ENCODE assay signal across 19 cellular contexts in the genomic region with DNA sequence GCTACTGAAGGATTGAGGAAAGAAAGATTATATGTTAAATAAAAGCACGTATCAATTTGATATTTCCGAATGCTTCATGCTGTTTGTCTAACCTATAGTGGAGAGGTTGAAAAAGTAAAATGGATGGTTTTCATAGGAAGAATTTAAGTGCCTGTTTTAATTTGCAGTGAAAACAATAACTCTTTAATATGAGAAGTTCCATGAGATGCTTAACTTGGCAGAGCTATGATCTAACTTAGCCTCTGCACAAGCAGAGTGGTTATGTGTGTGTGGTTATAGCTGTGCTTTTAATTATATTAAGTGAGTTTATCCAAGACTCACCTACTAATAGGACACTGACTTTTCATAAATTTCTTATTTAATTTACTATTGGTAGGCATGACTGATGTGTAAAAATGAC. TPM values are rescaled to one million over a fixed set of nuclear protein-coding genes. Genes with fewer than 3 reads are reported as not detected.
A peak's percentile ranks its signal among the peaks of the same experiment; 100 is the strongest.
DNase-seq lines count a peak whose midpoint lies in the region; ATAC-seq and TF ChIP-seq lines count a peak whose summit lies in the region.
"Had no signal": no experiment of that assay in that cellular context is flagged by ENCODE, and none has a peak within 500 bp of the region (broad histone marks: within the 10 kb centered on the region; RNA-seq: fewer than 3 reads in every experiment).

No MANE protein-coding gene starts in this region.

- H3F3A ChIP-seq in GM23248 (ENCODE audit: insufficient read depth), result peaks cover 30% of the 10 kb centered on the region

- no peak for TF ChIP-seq CTCF in Panc1 (IDR thresholded peaks at IDR 0.05)
- no peak for TF ChIP-seq CTCF in dorsolateral prefrontal cortex (IDR thresholded peaks at IDR 0.05 in 54 of 56, conservative IDR thresholded peaks at IDR 0.05 in 2 of 56; ENCODE audit: low read depth in 1 of 56, partially characterized antibody in 56 of 56)
- TF ChIP-seq CTCF in lower leg skin (IDR thresholded peaks at IDR 0.05), result no peak

- no peaks in the 10 kb centered on the region for H4K20me1 ChIP-seq in GM23248 (ENCODE audit: insufficient read depth)

- H3K27me3 ChIP-seq in GM23248 (replicated peaks; ENCODE audit: insufficient read depth), result no peaks in the 10 kb centered on the region
- no peaks in the 10 kb centered on the region for H3K27me3 ChIP-seq in Panc1 (ENCODE audit: control insufficient read depth, insufficient read depth, low read length)
- no peaks in the 10 kb centered on the region for H3K27me3 ChIP-seq in dorsolateral prefrontal cortex
- no peaks in the 10 kb centered on the region for H3K27me3 ChIP-seq in skeletal muscle satellite cell (ENCODE audit: control insufficient read depth, insufficient read depth, low read length)

- no peak overlapping the region for H3K4me2 ChIP-seq in GM23248 (ENCODE audit: unreplicated experiment)
- H3K4me2 ChIP-seq in skeletal muscle satellite cell (ENCODE audit: low read length), result peak overlapping the region; percentile 2

- H3K4me3 ChIP-seq in GM23248, result no peak overlapping the region
- H3K4me3 ChIP-seq in Panc1 (ENCODE audit: low read depth in 2 of 2, low read length in 2 of 2), result no peak overlapping the region
- H3K4me3 ChIP-seq in dorsolateral prefrontal cortex, result no peak overlapping the region
- H3K4me3 ChIP-seq in skeletal muscle satellite cell (ENCODE audit: low read length), result no peak overlapping the region
- H3K4me3 ChIP-seq in lower leg skin (ENCODE audit: low read depth, poor library complexity, severe bottlenecking), result no peak overlapping the region

- H3K9me3 ChIP-seq in GM23248 (ENCODE audit: low read depth) (no peaks in the 10 kb centered on the region), Panc1 (ENCODE audit: control insufficient read depth, insufficient read depth, low read depth, low read length) (no peaks in the 10 kb centered on the region), skeletal muscle satellite cell (replicated peaks; ENCODE audit: low read length) (no peaks in the 10 kb centered on the region)

- H3K36me3 ChIP-seq in GM23248 (ENCODE audit: low read depth) (no peaks in the 10 kb centered on the region), Panc1 (ENCODE audit: control insufficient read depth, insufficient read depth, low read length) (no peaks in the 10 kb centered on the region), skeletal muscle satellite cell (ENCODE audit: insufficient read depth, low read length) (no peaks in the 10 kb centered on the region)
- H3K36me3 ChIP-seq: WERI-Rb-1 had no signal

- no peaks in the 10 kb centered on the region for H3K79me2 ChIP-seq in GM23248 (ENCODE audit: insufficient read depth)

- DNase-seq in GM23248 (no peak), Panc1 (ENCODE audit: low read depth, low spot score) (no peak), dorsolateral prefrontal cortex (no peak), lower leg skin (ENCODE audit: low spot score in 2 of 2) (no peak), DMS53 (lab: John Stamatoyannopoulos, UW) (no peak)
- no peak for DNase-seq in activated CD4-positive, alpha-beta T cell treated with anti-CD3 and anti-CD28 coated beads, Interleukin-2, amount 50 U/mL, for 1 hour
- DNase-seq: activated CD4-positive, alpha-beta T cell treated with anti-CD3 and anti-CD28 coated beads for 48 hours; activated gamma-delta T cell treated with Interleukin-2 at 50 U/mL for 16 hours; activated naive CD8-positive, alpha-beta T cell treated with anti-CD3 and anti-CD28 coated beads, Interleukin-2, amount 50 U/mL, for 24 hours; glutamatergic neuron; IMR-90; islet precursor cell; midbrain; natural killer cell; NCI-H187 treated with DMSO at 0.1 percent for 48 hours; stimulated activated CD4-positive, alpha-beta T cell treated with anti-CD3 and anti-CD28 coated beads, Interleukin-4, amount 100 ng/mL, for 1 hour; WERI-Rb-1 had no signal

- POLR2A ChIA-PET in Panc1 (lab: Charles Lee), result no interaction called here

- in situ Hi-C loops in GM23248 (cut with MboI) (loop anchor here (25.0 kb wide), 1 partner anchor 228 kb away; no protein-coding TSS in a partner anchor), Panc1 (cut with HindIII; ENCODE audit: low pct_unique_long_range_greater_than_20kb, low sequenced_read_pairs) (no loop called here)

- CTCF ChIA-PET in Panc1 (lab: Charles Lee), result interaction anchor here (0.6 to 0.8 kb wide), 2 partner anchors 11 to 83 kb away, joined by 4 to 6 read pairs; no protein-coding TSS in a partner anchor

- TF ChIP-seq POLR2A in lower leg skin (IDR thresholded peaks at IDR 0.05), result no peak

- peak overlapping the region; percentile 86 for H3K27ac ChIP-seq in GM23248
- peak overlapping the region; percentile 85 for H3K27ac ChIP-seq in Panc1 (ENCODE audit: low read length)
- H3K27ac ChIP-seq in dorsolateral prefrontal cortex, result peak overlapping the region in 50 of 59 donors; percentile 12 to 91 (median 82)
- H3K27ac ChIP-seq: WERI-Rb-1 had no signal

- intact Hi-C loops in Panc1 (cut with micrococcal nuclease; ENCODE audit: unreplicated experiment), result loop anchor here (5.0 to 10.0 kb wide), 3 partner anchors 99 to 261 kb away; no protein-coding TSS in a partner anchor
- intact Hi-C loops in dorsolateral prefrontal cortex (cut with DNase I), result loop anchor here (2.0 to 10.0 kb wide), 7 partner anchors 102 to 345 kb away; no protein-coding TSS in a partner anchor
- intact Hi-C loops in lower leg skin (cut with DNase I; ENCODE audit: low total_unique reads), result loop anchor here (2.0 to 10.0 kb wide), 2 partner anchors 221 to 343 kb away; no protein-coding TSS in a partner anchor

- no TSS peak for BruUV-seq in Panc1 (replicated peaks; lab: Mats Ljungman, UMichigan)

- H2AFZ ChIP-seq in GM23248, result no peak overlapping the region

- H3K4me1 ChIP-seq in GM23248 (ENCODE audit: insufficient read depth) (peaks cover 34% of the 10 kb centered on the region), Panc1 (ENCODE audit: control insufficient read depth, insufficient read depth, low read length) (peaks cover 23% of the 10 kb centered on the region), skeletal muscle satellite cell (ENCODE audit: control insufficient read depth, insufficient read depth, low read length) (peaks cover 47% of the 10 kb centered on the region)

- WGBS in GM23248 (ENCODE audit: low coverage in 1 of 2, low lambda C conversion rate in 2 of 2, missing lambda C conversion rate in 2 of 2), 2 experiments, result 94 to 96% methylated on average over 2 of the region's 2 CpGs
- 72 to 74% methylated on average over 2 of the region's 2 CpGs for WGBS in lower leg skin, 2 donors

- no peaks in the 10 kb centered on the region for H3K9me2 ChIP-seq in GM23248 (ENCODE audit: insufficient read depth)

- no peak for ATAC-seq in Panc1
- no peak for ATAC-seq in GM19351 (IDR thresholded peaks at IDR 0.05; ENCODE audit: unreplicated experiment)
- ATAC-seq: activated naive CD8-positive, alpha-beta T cell treated with anti-CD3 and anti-CD28 coated beads, Interleukin-2, amount 50 U/mL, for 24 hours had no signal

- no peak overlapping the region for H3K9ac ChIP-seq in GM23248
- peak overlapping the region; percentile 67 for H3K9ac ChIP-seq in skeletal muscle satellite cell (ENCODE audit: low read depth, low read length)

RNA-seq across cellular contexts. Expression of a gene that starts 57.4 kb away (rescaled TPM):
- 90.0 and 90.5 TPM in 2 replicates for total RNA-seq in GM23248 (2014; rRNA removed; shearing (Covaris generic))
- polyA plus RNA-seq in GM23248 (2016; fragmentation: Nextera tagmentation; extraction: Ambion mirVana), result 118 and 120 TPM in 2 replicates
- total RNA-seq in Panc1 (2021; ENCODE audit: unreplicated experiment), result 36.4 TPM
- polyA plus RNA-seq in Panc1 (2012; ENCODE audit: insufficient read length), result 29.7 TPM
- total RNA-seq in dorsolateral prefrontal cortex, result 100 to 1,000 TPM in 29 of 120 experiments, 10 to 100 TPM in 91; 51.7 to 157 (median 86.4) TPM
- 12.9 and 14.2 TPM in 2 replicates for total RNA-seq in skeletal muscle satellite cell (2012; rRNA removed)
- 100 to 1,000 TPM in 3 of 4 donors, 10 to 100 TPM in 1; 66.3 to 136 (median 118) TPM for total RNA-seq in lower leg skin
